In the genomic region with DNA sequence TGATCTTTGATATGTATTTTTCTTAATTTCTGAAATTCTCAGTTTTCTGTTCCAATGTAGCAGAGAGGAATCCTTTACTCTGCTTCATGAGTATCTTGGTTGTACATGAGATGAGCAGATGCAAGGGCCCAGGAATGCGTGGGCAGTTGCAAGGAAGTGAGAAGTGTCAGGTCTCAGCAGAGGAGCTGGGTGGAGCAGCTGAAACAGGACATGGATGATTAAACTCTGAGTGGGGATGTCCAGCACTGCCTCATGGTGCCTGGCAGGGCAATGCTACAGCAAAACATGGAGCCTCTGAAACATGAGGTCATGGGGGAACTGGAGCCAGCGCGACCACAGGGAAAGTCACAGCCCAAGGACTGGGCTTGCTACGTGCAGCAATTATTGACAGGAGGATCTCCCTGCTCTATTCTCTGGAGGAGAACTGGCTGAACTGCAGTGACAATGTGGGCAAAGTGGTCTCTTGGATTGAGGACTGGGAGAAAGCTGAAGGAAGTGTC, we compare ENCODE assay signal across 9 cellular contexts. TPM values are rescaled to one million over a fixed set of nuclear protein-coding genes. Genes with fewer than 3 reads are reported as not detected.
DNase-seq lines count a peak whose midpoint lies in the region; ATAC-seq and TF ChIP-seq lines count a peak whose summit lies in the region.
"Had no signal": no experiment of that assay in that cellular context is flagged by ENCODE, and none has a peak within 500 bp of the region (broad histone marks: within the 10 kb centered on the region; RNA-seq: fewer than 3 reads in every experiment).

No MANE protein-coding gene starts in this region.

- H2AFZ ChIP-seq in PC-3 (ENCODE audit: low read length): 0 out of 2 replicates have a peak overlapping the region, but pooled peaks have one; percentile 26

- no peaks in the 10 kb centered on the region for H3K36me3 Mint-ChIP-seq in activated CD4-positive, alpha-beta T cell treated with anti-CD3 and anti-CD28 coated beads for 36 hours (ENCODE audit: low read depth)

- no peak overlapping the region for H3K9ac ChIP-seq in PC-3 (ENCODE audit: low read length)
- H3K9ac ChIP-seq: BLaER1 had no signal

- H3K4me3 ChIP-seq in PC-3 (ENCODE audit: low read length): no peak overlapping the region
- no peak overlapping the region for H3K4me3 ChIP-seq in BE2C (ENCODE audit: low read depth, low read length)
- H3K4me3 ChIP-seq: BLaER1 had no signal

- TF ChIP-seq CTCF in PC-3 (conservative IDR thresholded peaks at IDR 0.05; ENCODE audit: low read depth, low read length): no peak
- no peak for TF ChIP-seq CTCF in BE2C (IDR thresholded peaks at IDR 0.05; ENCODE audit: low read depth, low read length)

- no peak overlapping the region for H3K4me3 Mint-ChIP-seq in activated CD4-positive, alpha-beta T cell treated with anti-CD3 and anti-CD28 coated beads for 36 hours

- H3K27ac Mint-ChIP-seq in activated CD4-positive, alpha-beta T cell treated with anti-CD3 and anti-CD28 coated beads for 36 hours: no peak overlapping the region

- peaks cover 32% of the 10 kb centered on the region for H3K4me1 ChIP-seq in PC-3 (ENCODE audit: insufficient read depth, low read length)
- H3K4me1 ChIP-seq in BE2C: no peaks in the 10 kb centered on the region

- no peaks in the 10 kb centered on the region for H3F3A ChIP-seq in PC-3 (ENCODE audit: low read length, unreplicated experiment)

- no peak overlapping the region for H3K27ac ChIP-seq in PC-3 (ENCODE audit: low read length)
- H3K27ac ChIP-seq: BLaER1 had no signal

- BruUV-seq in PC-3 (replicated peaks; lab: Mats Ljungman, UMichigan): no TSS peak

- H3K4me1 Mint-ChIP-seq in activated CD4-positive, alpha-beta T cell treated with anti-CD3 and anti-CD28 coated beads for 36 hours: peaks cover 13% of the 10 kb centered on the region

- H3K9me3 ChIP-seq in PC-3 (ENCODE audit: low read length) (no peaks in the 10 kb centered on the region), BE2C (no peaks in the 10 kb centered on the region)
- H3K9me3 ChIP-seq: BLaER1 had no signal

- no peaks in the 10 kb centered on the region for H3K9me3 Mint-ChIP-seq in activated CD4-positive, alpha-beta T cell treated with anti-CD3 and anti-CD28 coated beads for 36 hours (ENCODE audit: low read depth)

- CTCF ChIA-PET in activated CD4-positive, alpha-beta T cell treated with anti-CD3 and anti-CD28 coated beads for 36 hours (lab: Charles Lee): no interaction called here
- CTCF ChIA-PET in PC-3 (lab: Charles Lee): no interaction called here

- 0 out of 2 replicates have a peak overlapping the region, but pooled peaks have one; percentile 13 for H3K4me2 ChIP-seq in PC-3 (ENCODE audit: low read length)
- H3K4me2 ChIP-seq: BLaER1 had no signal

- H3K79me2 ChIP-seq in PC-3 (ENCODE audit: low read length): no peaks in the 10 kb centered on the region

- no peaks in the 10 kb centered on the region for H4K20me1 ChIP-seq in PC-3 (ENCODE audit: low read length)
- H4K20me1 ChIP-seq: BLaER1 had no signal

- H3K27me3 Mint-ChIP-seq in activated CD4-positive, alpha-beta T cell treated with anti-CD3 and anti-CD28 coated beads for 36 hours: no peaks in the 10 kb centered on the region

- H3K27me3 ChIP-seq in PC-3 (ENCODE audit: low read length) (no peaks in the 10 kb centered on the region), BE2C (no peaks in the 10 kb centered on the region)
- H3K27me3 ChIP-seq: BLaER1 had no signal

- no peaks in the 10 kb centered on the region for H3K9me2 ChIP-seq in PC-3 (replicated peaks; ENCODE audit: low read length)

- DNase-seq in activated CD4-positive, alpha-beta T cell treated with anti-CD3 and anti-CD28 coated beads for 36 hours: peak; percentile 66
- DNase-seq in activated CD4-positive, alpha-beta T cell treated with anti-CD3 and anti-CD28 coated beads for 4 hours: no peak
- DNase-seq in PC-3: peak; percentile 25
- peak; percentile 12 for DNase-seq in fibroblast of the conjunctiva (ENCODE audit: low read depth)
- DNase-seq in stimulated activated CD4-positive, alpha-beta T cell treated with anti-CD3 and anti-CD28 coated beads, Interleukin-2, amount 100 ng/mL, for 48 hours: peak; percentile 9 to 11
- no peak for DNase-seq in BE2C
- no peak for DNase-seq in SHP77 (lab: John Stamatoyannopoulos, UW)

- peak; percentile 96 for ATAC-seq in activated CD4-positive, alpha-beta T cell treated with anti-CD3 and anti-CD28 coated beads for 36 hours
- ATAC-seq in HG02610 (IDR thresholded peaks at IDR 0.05; ENCODE audit: unreplicated experiment) (peak; percentile 72), PC-3 (peak; percentile 54; the same call in 1 of the 2 replicates)

- H3K36me3 ChIP-seq in PC-3 (ENCODE audit: low read depth, low read length): no peaks in the 10 kb centered on the region
- H3K36me3 ChIP-seq in BE2C: no peaks in the 10 kb centered on the region
- H3K36me3 ChIP-seq: BLaER1 had no signal

- intact Hi-C loops in activated CD4-positive, alpha-beta T cell treated with anti-CD3 and anti-CD28 coated beads for 36 hours (cut with DNase I, micrococcal nuclease): no loop called here
- intact Hi-C loops in PC-3 (cut with micrococcal nuclease): no loop called here

- POLR2A ChIA-PET in activated CD4-positive, alpha-beta T cell treated with anti-CD3 and anti-CD28 coated beads for 36 hours (lab: Charles Lee): no interaction called here
- POLR2A ChIA-PET in PC-3 (lab: Charles Lee; ENCODE audit: unreplicated experiment): no interaction called here

RNA-seq across cellular contexts. Expression of a gene that starts 48.4 kb away (rescaled TPM):
- total RNA-seq in activated CD4-positive, alpha-beta T cell treated with anti-CD3 and anti-CD28 coated beads for 36 hours: 1 to 10 TPM; 1.7 to 1.8 TPM
- total RNA-seq in PC-3 (2014; rRNA removed): 0.26 and 0.86 TPM in 2 replicates
- polyA plus RNA-seq in BE2C (2012; ENCODE audit: insufficient read depth, insufficient read length, low read depth): 5.2 TPM

Comparison
In these comparisons a context has a peak if more than half of its experiments do, and no peak if none do; other contexts are left out.
1. DNase-seq: peak in activated CD4-positive, alpha-beta T cell treated with anti-CD3 and anti-CD28 coated beads for 36 hours (single experiment), PC-3 (single experiment), fibroblast of the conjunctiva (single experiment) and stimulated activated CD4-positive, alpha-beta T cell treated with anti-CD3 and anti-CD28 coated beads, Interleukin-2, amount 100 ng/mL, for 48 hours (2 of 2); none in activated CD4-positive, alpha-beta T cell treated with anti-CD3 and anti-CD28 coated beads for 4 hours (0 of 2), BE2C (single experiment) and SHP77 (0 of 2).
2. Peak in every context shown above with its lines, with median percentiles within 50 percentile points of each other: ATAC-seq.